8 cellular contexts compared by ENCODE assay signal in genomic region chr10:4652111-4653010, GRCh38.
DNase-seq lines count a peak whose midpoint lies in the region; ATAC-seq lines count a peak whose summit lies in the region.

No MANE protein-coding gene starts in this region.

- peak overlapping the region; percentile 85 for H3K27ac Mint-ChIP-seq in activated T-helper 1 cell treated with anti-CD3 and anti-CD28 coated beads, Interleukin-12 subunit alpha, Interleukin-12 subunit beta, Interleukin-2, Interleukin-4 antibody, amounts not matched to agents 30 ng/mL and 10 ng/mL and 1 ng/mL, durations not matched to agents 14 hours and 24 hours and 36 hours

- no peaks in the 10 kb centered on the region for H3K36me3 Mint-ChIP-seq in activated T-helper 1 cell treated with anti-CD3 and anti-CD28 coated beads, Interleukin-12 subunit alpha, Interleukin-12 subunit beta, Interleukin-2, Interleukin-4 antibody, amounts not matched to agents 30 ng/mL and 10 ng/mL and 1 ng/mL, durations not matched to agents 14 hours and 24 hours and 36 hours (ENCODE audit: low read depth)

- peak overlapping the region; percentile 11 for H3K4me3 Mint-ChIP-seq in activated T-helper 1 cell treated with anti-CD3 and anti-CD28 coated beads, Interleukin-12 subunit alpha, Interleukin-12 subunit beta, Interleukin-2, Interleukin-4 antibody, amounts not matched to agents 30 ng/mL and 10 ng/mL and 1 ng/mL, durations not matched to agents 14 hours and 24 hours and 36 hours

- peaks cover 29% of the 10 kb centered on the region for H3K4me1 Mint-ChIP-seq in activated T-helper 1 cell treated with anti-CD3 and anti-CD28 coated beads, Interleukin-12 subunit alpha, Interleukin-12 subunit beta, Interleukin-2, Interleukin-4 antibody, amounts not matched to agents 30 ng/mL and 10 ng/mL and 1 ng/mL, durations not matched to agents 14 hours and 24 hours and 36 hours (ENCODE audit: low read depth)

- intact Hi-C loops in activated T-helper 1 cell treated with anti-CD3 and anti-CD28 coated beads, Interleukin-12 subunit alpha, Interleukin-12 subunit beta, Interleukin-2, Interleukin-4 antibody, amounts not matched to agents 30 ng/mL and 10 ng/mL and 1 ng/mL, durations not matched to agents 14 hours and 24 hours and 36 hours (cut with micrococcal nuclease) = loop anchor here (1.0 to 10.0 kb wide), 9 partner anchors 34 to 1558 kb away; no protein-coding TSS in a partner anchor

- no peak for DNase-seq in activated T-helper 1 cell treated with anti-CD3 and anti-CD28 coated beads, Interleukin-12 subunit alpha, Interleukin-12 subunit beta, Interleukin-2, Interleukin-4 antibody, amounts not matched to agents 30 ng/mL and 10 ng/mL and 1 ng/mL, durations not matched to agents 14 hours and 24 hours and 36 hours (ENCODE audit: low spot score)
- peak; percentile 57 for DNase-seq in stimulated activated CD4-positive, alpha-beta T cell treated with anti-CD3 and anti-CD28 coated beads, Interleukin-15, amount 100 ng/mL, for 24 hours
- DNase-seq in LoVo (ENCODE audit: low spot score) = no peak
- no peak for DNase-seq in G401 (ENCODE audit: low spot score)
- DNase-seq in Kasumi-1 (lab: John Stamatoyannopoulos, UW) = no peak

- no peaks in the 10 kb centered on the region for H3K9me3 Mint-ChIP-seq in activated T-helper 1 cell treated with anti-CD3 and anti-CD28 coated beads, Interleukin-12 subunit alpha, Interleukin-12 subunit beta, Interleukin-2, Interleukin-4 antibody, amounts not matched to agents 30 ng/mL and 10 ng/mL and 1 ng/mL, durations not matched to agents 14 hours and 24 hours and 36 hours

- ATAC-seq in GM19351 (IDR thresholded peaks at IDR 0.05; ENCODE audit: unreplicated experiment) (peak; percentile 66), HG02938 (IDR thresholded peaks at IDR 0.05; ENCODE audit: unreplicated experiment) (peak; percentile 69), GM21515 (IDR thresholded peaks at IDR 0.05; ENCODE audit: unreplicated experiment) (no peak)

- in situ Hi-C loops in G401 (cut with HindIII; ENCODE audit: low sequenced_read_pairs) = no loop called here

- H3K27me3 Mint-ChIP-seq in activated T-helper 1 cell treated with anti-CD3 and anti-CD28 coated beads, Interleukin-12 subunit alpha, Interleukin-12 subunit beta, Interleukin-2, Interleukin-4 antibody, amounts not matched to agents 30 ng/mL and 10 ng/mL and 1 ng/mL, durations not matched to agents 14 hours and 24 hours and 36 hours (ENCODE audit: insufficient read depth) = peaks cover 6% of the 10 kb centered on the region
